In the genomic region with DNA sequence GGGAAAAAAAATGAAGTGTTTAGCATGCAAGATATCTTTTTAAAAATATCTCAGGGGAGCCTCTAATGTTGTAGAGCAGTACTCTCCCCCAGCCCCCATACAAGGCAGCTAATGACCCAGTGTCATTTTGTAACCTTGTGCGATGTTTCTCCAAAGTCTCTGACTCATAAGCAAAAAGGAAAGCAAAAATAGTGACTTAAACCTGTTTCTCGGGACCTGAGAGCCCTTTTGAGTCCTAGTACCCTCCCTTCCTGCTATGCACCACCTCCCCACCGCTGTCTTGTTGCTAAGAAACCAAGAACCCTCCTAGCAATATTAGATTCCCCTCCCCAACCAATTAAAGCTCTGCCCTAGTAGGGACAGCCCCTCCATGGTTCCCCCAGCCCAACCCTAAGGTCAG, we compare ENCODE assay signal across 8 cellular contexts. TPM values are rescaled to one million over a fixed set of nuclear protein-coding genes. Genes with fewer than 3 reads are reported as not detected.
DNase-seq lines count a peak whose midpoint lies in the region; ATAC-seq and TF ChIP-seq lines count a peak whose summit lies in the region.

No MANE protein-coding gene starts in this region.

- H3K9me3 Mint-ChIP-seq in mesothelial cell of epicardium, result no peaks in the 10 kb centered on the region

- H3K27ac Mint-ChIP-seq in mesothelial cell of epicardium, result peak overlapping the region; percentile 76

- peaks cover 40% of the 10 kb centered on the region for H3K4me1 Mint-ChIP-seq in mesothelial cell of epicardium

- H3K27me3 Mint-ChIP-seq in mesothelial cell of epicardium (ENCODE audit: low read depth), result peaks cover 3% of the 10 kb centered on the region

- no peak for TF ChIP-seq CTCF in mesothelial cell of epicardium (IDR thresholded peaks at IDR 0.05; ENCODE audit: unreplicated experiment)

- peak; percentile 85 for ATAC-seq in GM19025 (IDR thresholded peaks at IDR 0.05; ENCODE audit: low read depth, unreplicated experiment)
- ATAC-seq in HG02870 (IDR thresholded peaks at IDR 0.05; ENCODE audit: unreplicated experiment), result peak; percentile 87

- H3K4me3 Mint-ChIP-seq in mesothelial cell of epicardium, result no peak overlapping the region

- no peaks in the 10 kb centered on the region for H3K36me3 Mint-ChIP-seq in mesothelial cell of epicardium

- DNase-seq in activated CD4-positive, CD25-positive, alpha-beta regulatory T cell treated with anti-CD3 and anti-CD28 coated beads, Interleukin-2, amount 50 U/mL, for 72 hours, result peak; percentile 54
- no peak for DNase-seq in mesothelial cell of epicardium (ENCODE audit: low spot score in 2 of 2, unreplicated experiment in 2 of 2)
- no peak for DNase-seq in GF-D8 (lab: John Stamatoyannopoulos, UW)
- DNase-seq in HCEC 1CT, result no peak
- DNase-seq in dermis blood vessel endothelial cell, result no peak
- no peak for DNase-seq in GDM1 (lab: John Stamatoyannopoulos, UW)

RNA-seq across cellular contexts. Expression of a gene that starts 2.8 kb away (rescaled TPM):
- total RNA-seq in mesothelial cell of epicardium (5.1 to 6.5 TPM (median 6.1 TPM) in 3 replicates), dermis blood vessel endothelial cell (0.34 and 0.42 TPM in 2 replicates)

RNA-seq across cellular contexts. Expression of a gene that starts 21.5 kb away (rescaled TPM):
- total RNA-seq in mesothelial cell of epicardium (14.2 to 15.1 TPM (median 14.7 TPM) in 3 replicates), dermis blood vessel endothelial cell (under 0.01 TPM in 1 of 2 replicates, not detected in the other)

RNA-seq across cellular contexts. Expression of a gene that starts 32.4 kb away (rescaled TPM):
- total RNA-seq in mesothelial cell of epicardium, result 40.1 to 40.8 TPM (median 40.7 TPM) in 3 replicates
- total RNA-seq in dermis blood vessel endothelial cell, result 15.9 and 18.2 TPM in 2 replicates

RNA-seq across cellular contexts. Expression of a gene that starts 35.9 kb away (rescaled TPM):
- 71.3 to 71.7 TPM (median 71.4 TPM) in 3 replicates for total RNA-seq in mesothelial cell of epicardium
- 36.8 and 43.6 TPM in 2 replicates for total RNA-seq in dermis blood vessel endothelial cell

RNA-seq across cellular contexts. Expression of a gene that starts 42.4 kb away (rescaled TPM):
- total RNA-seq in mesothelial cell of epicardium (not detected in 3 replicates), dermis blood vessel endothelial cell (not detected in 2 replicates)

Comparison
In these comparisons a context has a peak if more than half of its experiments do, and no peak if none do; other contexts are left out.
1. RNA of a gene that starts 21.5 kb away (total RNA-seq): 14.2 to 15.1 TPM in mesothelial cell of epicardium; under 0.01 TPM in dermis blood vessel endothelial cell; every median in the first group is over 10 times any median in the second.